Comparison of ENCODE assay signal across 8 cellular contexts in genomic region chr13:25286308-25286968, GRCh38. TPM values are rescaled to one million over a fixed set of nuclear protein-coding genes. Genes with fewer than 3 reads are reported as not detected.
DNase-seq lines count a peak whose midpoint lies in the region; ATAC-seq and TF ChIP-seq lines count a peak whose summit lies in the region.

No MANE protein-coding gene starts in this region.

- TF ChIP-seq CTCF in neutrophil (IDR thresholded peaks at IDR 0.05), result no peak

- H3K4me1 ChIP-seq in neutrophil (ENCODE audit: control insufficient read depth in 1 of 2, insufficient read depth in 1 of 2, low read depth in 1 of 2, low read length in 1 of 2), result peaks cover 21 to 30% of the 10 kb centered on the region in 2 experiments

- peaks cover 4% of the 10 kb centered on the region for H3K36me3 ChIP-seq in neutrophil

- H3K36me3 Mint-ChIP-seq in activated naive CD8-positive, alpha-beta T cell treated with anti-CD3 and anti-CD28 coated beads for 36 hours, result peaks cover 9% of the 10 kb centered on the region

- peak; percentile 13 for ATAC-seq in HG02840 (IDR thresholded peaks at IDR 0.05; ENCODE audit: low FRiP score, unreplicated experiment)

- peaks cover 35% of the 10 kb centered on the region for H3K27me3 ChIP-seq in neutrophil

- H3K27ac Mint-ChIP-seq in activated naive CD8-positive, alpha-beta T cell treated with anti-CD3 and anti-CD28 coated beads for 36 hours, result peak overlapping the region; percentile 93

- peak overlapping the region; percentile 94 for H3K4me3 Mint-ChIP-seq in activated naive CD8-positive, alpha-beta T cell treated with anti-CD3 and anti-CD28 coated beads for 36 hours

- H3K4me1 Mint-ChIP-seq in activated naive CD8-positive, alpha-beta T cell treated with anti-CD3 and anti-CD28 coated beads for 36 hours, result peaks cover 36% of the 10 kb centered on the region

- H3K9me3 ChIP-seq in neutrophil, result no peaks in the 10 kb centered on the region

- peak; percentile 40 for DNase-seq in activated T-cell treated with anti-CD3 and anti-CD28 coated beads, Interleukin-2, amount 50 U/mL, for 1 hour
- DNase-seq in activated T-cell treated with anti-CD3 and anti-CD28 coated beads for 4 hours (no peak), NOMO-1 treated with dmso at 0.1 percent for 144 hours (lab: John Stamatoyannopoulos, UW; ENCODE audit: unreplicated experiment) (peak; percentile 52), glomerular visceral epithelial cell (ENCODE audit: extremely low spot score) (peak; percentile 51), NCI-H187 treated with DMSO at 0.1 percent for 48 hours (lab: John Stamatoyannopoulos, UW) (no peak)
- DNase-seq in activated naive CD8-positive, alpha-beta T cell treated with anti-CD3 and anti-CD28 coated beads for 36 hours, result peak; percentile 18

- H3K27me3 Mint-ChIP-seq in activated naive CD8-positive, alpha-beta T cell treated with anti-CD3 and anti-CD28 coated beads for 36 hours, result peaks cover 16% of the 10 kb centered on the region

- H3K4me3 ChIP-seq in neutrophil (ENCODE audit: low read depth in 1 of 2, low read length in 1 of 2), result peak overlapping the region; percentile 87 to 97

- no peaks in the 10 kb centered on the region for H3K9me3 Mint-ChIP-seq in activated naive CD8-positive, alpha-beta T cell treated with anti-CD3 and anti-CD28 coated beads for 36 hours

- peak overlapping the region; percentile 96 for H3K27ac ChIP-seq in neutrophil

RNA-seq across cellular contexts. Expression of gene MTMR6, which starts 0.8 kb away (rescaled TPM):
- 10 to 100 TPM; 15.6 to 15.8 TPM for total RNA-seq in activated naive CD8-positive, alpha-beta T cell treated with anti-CD3 and anti-CD28 coated beads for 36 hours

RNA-seq across cellular contexts. Expression of gene NUP58, which starts 15.0 kb away (rescaled TPM):
- total RNA-seq in activated naive CD8-positive, alpha-beta T cell treated with anti-CD3 and anti-CD28 coated beads for 36 hours, result 100 to 1,000 TPM; 137 to 142 TPM

Comparison
In these comparisons a context has a peak if more than half of its experiments do, and no peak if none do; other contexts are left out.
1. DNase-seq: peak in activated T-cell treated with anti-CD3 and anti-CD28 coated beads, Interleukin-2, amount 50 U/mL, for 1 hour (single experiment), NOMO-1 treated with dmso at 0.1 percent for 144 hours (single experiment), activated naive CD8-positive, alpha-beta T cell treated with anti-CD3 and anti-CD28 coated beads for 36 hours (single experiment) and glomerular visceral epithelial cell (single experiment); none in activated T-cell treated with anti-CD3 and anti-CD28 coated beads for 4 hours (single experiment) and NCI-H187 treated with DMSO at 0.1 percent for 48 hours (single experiment).